ENCODE assay signal across 8 cellular contexts in genomic region chr7:84196007-84196551, GRCh38. TPM values are rescaled to one million over a fixed set of nuclear protein-coding genes. Genes with fewer than 3 reads are reported as not detected.
DNase-seq lines count a peak whose midpoint lies in the region; ATAC-seq, FAIRE-seq and TF ChIP-seq lines count a peak whose summit lies in the region.

No MANE protein-coding gene starts in this region.

- H3K36me3 ChIP-seq in H1 (ENCODE audit: control insufficient read depth in 2 of 4, insufficient read depth in 4 of 4, low read length in 3 of 4) (no peaks in the 10 kb centered on the region), muscle layer of duodenum (ENCODE audit: control insufficient read depth in 1 of 2, insufficient read depth in 2 of 2, low read length in 2 of 2) (no peaks in the 10 kb centered on the region)

- H2BK120ac ChIP-seq in H1 (replicated peaks; ENCODE audit: low read depth, low read length): no peak overlapping the region

- peak overlapping the region; percentile 38; the same call in 1 of the 2 replicates for H2AFZ ChIP-seq in H1 (ENCODE audit: low read length)

- no peak for ATAC-seq in GM18502 (IDR thresholded peaks at IDR 0.05; ENCODE audit: poor library complexity, unreplicated experiment)
- ATAC-seq in GM21737 (IDR thresholded peaks at IDR 0.05; ENCODE audit: unreplicated experiment): no peak

- H3K18ac ChIP-seq in H1 (ENCODE audit: extremely low read depth, low read length): peak overlapping the region; percentile 36; the same call in 1 of the 2 replicates

- no peaks in the 10 kb centered on the region for H4K20me1 ChIP-seq in H1 (replicated peaks in 1 of 2; ENCODE audit: control insufficient read depth in 1 of 2, insufficient read depth in 2 of 2, low read length in 2 of 2)

- whole genome bisulfite sequencing in H1 (ENCODE audit: extremely low coverage in 1 of 2, insufficient coverage in 1 of 2, insufficient read length in 1 of 2, insufficient replicate concordance in 2 of 2, low coverage in 1 of 2, low lambda C conversion rate in 2 of 2, missing lambda C conversion rate in 1 of 2), 2 experiments: 3% methylated on average over 4 of the region's 4 CpGs; no CpG with 5 or more reads in 1 of the 2 experiments

- no peak overlapping the region for H3K27ac ChIP-seq in H1 (ENCODE audit: low read depth, low read length)
- peak overlapping the region; percentile 56 for H3K27ac ChIP-seq in muscle layer of duodenum (ENCODE audit: low read length)

- H3K4ac ChIP-seq in H1 (replicated peaks; ENCODE audit: insufficient read length, low read depth, low read length): no peak overlapping the region

- no peak overlapping the region for H3K56ac ChIP-seq in H1 (replicated peaks; ENCODE audit: insufficient read length, low read depth, low read length)

- H2BK20ac ChIP-seq in H1 (ENCODE audit: low read length): no peak overlapping the region; the same call in 1 of the 2 replicates

- H3K9me3 ChIP-seq in H1 (ENCODE audit: insufficient read depth in 2 of 2, low read depth in 1 of 2, low read length in 1 of 2) (no peaks in the 10 kb centered on the region), muscle layer of duodenum (ENCODE audit: control insufficient read depth in 1 of 2, low read length in 2 of 2) (no peaks in the 10 kb centered on the region)

- no peak for TF ChIP-seq CTCF in AG10803 (conservative IDR thresholded peaks at IDR 0.05; ENCODE audit: low read length)
- no peak for TF ChIP-seq CTCF in H1 (IDR thresholded peaks at IDR 0.05; ENCODE audit: control extremely low read depth in 1 of 3, insufficient read depth in 1 of 3, low read depth in 1 of 3, low read length in 3 of 3)

- no peak overlapping the region for H2AK5ac ChIP-seq in H1 (ENCODE audit: low read depth, low read length)

- H3K4me1 ChIP-seq in H1 (replicated peaks in 1 of 4; ENCODE audit: control insufficient read depth in 3 of 4, insufficient read depth in 4 of 4, low read length in 3 of 4): peaks cover 0 to 15% (median 1%) of the 10 kb centered on the region in 4 experiments; a peak in 4 of 7 replicates
- no peaks in the 10 kb centered on the region for H3K4me1 ChIP-seq in muscle layer of duodenum (ENCODE audit: control insufficient read depth in 1 of 2, insufficient read depth in 2 of 2, low read length in 2 of 2)

- H3K14ac ChIP-seq in H1 (ENCODE audit: insufficient read length): no peak overlapping the region

- peaks cover 0 to 34% of the 10 kb centered on the region in 2 experiments; a peak in 2 of 4 replicates for H3K79me2 ChIP-seq in H1 (ENCODE audit: control insufficient read depth in 1 of 2, insufficient read depth in 2 of 2, low read length in 2 of 2)

- H2BK12ac ChIP-seq in H1 (ENCODE audit: low read depth, low read length): 0 out of 2 replicates have a peak overlapping the region, but pooled peaks have one; percentile 6

- no peak overlapping the region for H4K8ac ChIP-seq in H1 (ENCODE audit: extremely low read depth, insufficient read depth, low read length)

- TF ChIP-seq POLR2A in H1 (IDR thresholded peaks at IDR 0.05; ENCODE audit: control extremely low read depth in 1 of 2, low read depth in 2 of 2, low read length in 2 of 2): no peak

- H3K23ac ChIP-seq in H1 (ENCODE audit: insufficient read length): no peak overlapping the region

- TF ChIP-seq EP300 in H1 (IDR thresholded peaks at IDR 0.05; ENCODE audit: borderline replicate concordance in 1 of 2, low read depth in 2 of 2, low read length in 2 of 2): no peak

- H3K4me2 ChIP-seq in H1 (ENCODE audit: insufficient read depth in 1 of 2, low read depth in 2 of 2, low read length in 2 of 2): peak overlapping the region; percentile 73 to 97

- no peak overlapping the region for H2BK5ac ChIP-seq in H1 (ENCODE audit: low read depth, low read length)

- peak overlapping the region; percentile 74 for H4K5ac ChIP-seq in H1 (ENCODE audit: insufficient read length, low read depth, low read length)

- no peak overlapping the region for H2BK15ac ChIP-seq in H1 (ENCODE audit: low read length)

- POLR2A ChIA-PET in H1 (lab: Charles Lee; ENCODE audit: partially characterized antibody): interaction anchor here (1.2 to 1.4 kb wide), 2 partner anchors 11 to 73 kb away, joined by 3 to 6 read pairs; no protein-coding TSS in a partner anchor

- H3K9ac ChIP-seq in H1 (replicated peaks in 1 of 4; ENCODE audit: extremely low read depth in 1 of 4, low read depth in 3 of 4, low read length in 3 of 4): no peak overlapping the region

- CTCF ChIA-PET in H1 (lab: Charles Lee; ENCODE audit: partially characterized antibody): interaction anchor here (0.6 to 1.6 kb wide), 2 partner anchors 219 to 248 kb away, joined by 3 read pairs; no protein-coding TSS in a partner anchor

- peaks cover 5% of the 10 kb centered on the region; the same call in 1 of the 2 replicates for H3K23me2 ChIP-seq in H1 (ENCODE audit: low read depth, low read length)

- TF ChIP-seq RAD21 in H1 (IDR thresholded peaks at IDR 0.05 in 1 of 2, conservative IDR thresholded peaks at IDR 0.05 in 1 of 2; ENCODE audit: low read depth in 2 of 2, low read length in 2 of 2): no peak

- H3K27me3 ChIP-seq in H1 (replicated peaks in 1 of 4; ENCODE audit: control insufficient read depth in 3 of 4, extremely low read depth in 1 of 4, insufficient read depth in 3 of 4, low read length in 3 of 4) (no peaks in the 10 kb centered on the region), muscle layer of duodenum (ENCODE audit: low read depth, low read length) (no peaks in the 10 kb centered on the region)

- H3K79me1 ChIP-seq in H1 (ENCODE audit: low read depth, low read length): no peaks in the 10 kb centered on the region

- no peak for FAIRE-seq in H1 (lab: Jason Lieb, UNC)
- no peak for FAIRE-seq in HTR-8/SVneo (lab: Jason Lieb, UNC)

- H3K4me3 ChIP-seq in AG10803 (ENCODE audit: low read length) (peak overlapping the region; percentile 59), H1 (ENCODE audit: extremely low read depth in 1 of 4, insufficient read depth in 2 of 4, low read depth in 3 of 4, low read length in 4 of 4) (peak overlapping the region in 3 of 4 experiments; percentile 14 to 79 (median 15); a peak in 4 of 8 replicates), muscle layer of duodenum (ENCODE audit: low read depth in 1 of 2, low read length in 2 of 2) (peak overlapping the region; percentile 58 to 77)

- no peak overlapping the region for H4K91ac ChIP-seq in H1 (replicated peaks; ENCODE audit: insufficient read length, low read length)

- peak; percentile 71 for DNase-seq in AG10803 (ENCODE audit: low read depth)
- peak; percentile 64 for DNase-seq in LoVo (ENCODE audit: low spot score)
- no peak for DNase-seq in H1 (ENCODE audit: low read depth in 1 of 2, low spot score in 2 of 2)
- no peak for DNase-seq in NK-92 treated with Interleukin-12 subunit alpha and Interleukin-12 subunit beta, amount 100 ng/mL, for 24 hours (lab: John Stamatoyannopoulos, UW)
- no peak for DNase-seq in HTR-8/SVneo (ENCODE audit: insufficient read length, low spot score)

TF ChIP-seq in H1, 55 proteins besides CTCF, POLR2A, EP300 and RAD21:
- TF ChIP-seq GTF2F1 (IDR thresholded peaks at IDR 0.05; ENCODE audit: borderline replicate concordance, low read depth, low read length) (no peak), ASH2L (IDR thresholded peaks at IDR 0.05; ENCODE audit: low read length) (peak; percentile 88), JUND (IDR thresholded peaks at IDR 0.05; ENCODE audit: low read length) (peak; percentile 70; the same call in 1 of the 2 replicates), PHF8 (conservative IDR thresholded peaks at IDR 0.05; ENCODE audit: low read depth, low read length) (no peak)
TF ChIP-seq in H1: peak in this region for 2.

RNA-seq across cellular contexts. Expression of gene SEMA3A, which starts 1.5 kb away (rescaled TPM):
- 42.3 and 45.9 TPM in 2 replicates for total RNA-seq in H1 (2021; fragmentation: NEBNext Ultra II Directional; extraction: Animal tissue kit (Norgen Biotek cat#: 25700))
- 4.9 and 8.1 TPM in 2 replicates for polyA plus RNA-seq in H1 (2011; rRNA removed)
- 9.5 TPM for polyA plus RNA-seq in H1 (2011; cell fraction: cytosol; rRNA removed)
- 7.9 TPM for polyA plus RNA-seq in H1 (2011; cell fraction: nucleus; rRNA removed)
- 11.7 to 18.9 TPM (median 14.8 TPM) in 4 replicates for polyA plus RNA-seq in H1 (2012, experiment 1 of 2)
- 1.0 TPM for polyA plus RNA-seq in H1 (2012, experiment 2 of 2)
- 55.0 TPM for polyA plus RNA-seq in H1 (2013, experiment 1 of 2)
- 54.8 TPM for polyA plus RNA-seq in H1 (2013, experiment 2 of 2)
- polyA minus RNA-seq in H1 (2011; rRNA and poly(A)+ RNA removed): 34.7 and 47.3 TPM in 2 replicates
- polyA minus RNA-seq in H1 (2011; cell fraction: cytosol; rRNA and poly(A)+ RNA removed): 11.5 TPM
- polyA minus RNA-seq in H1 (2011; cell fraction: nucleus; rRNA and poly(A)+ RNA removed): 48.0 TPM

Comparison
In these comparisons a context has a peak if more than half of its experiments do, and no peak if none do; other contexts are left out.
1. DNase-seq: peak in AG10803 (single experiment) and LoVo (single experiment); none in H1 (0 of 2), NK-92 treated with Interleukin-12 subunit alpha and Interleukin-12 subunit beta, amount 100 ng/mL, for 24 hours (single experiment) and HTR-8/SVneo (single experiment).
2. H3K4me3 ChIP-seq: peak in every context shown above with its lines; median percentile 68 in muscle layer of duodenum; 59 in AG10803; 15 in H1.